ENCODE assay signal across 28 cellular contexts in the genomic region with DNA sequence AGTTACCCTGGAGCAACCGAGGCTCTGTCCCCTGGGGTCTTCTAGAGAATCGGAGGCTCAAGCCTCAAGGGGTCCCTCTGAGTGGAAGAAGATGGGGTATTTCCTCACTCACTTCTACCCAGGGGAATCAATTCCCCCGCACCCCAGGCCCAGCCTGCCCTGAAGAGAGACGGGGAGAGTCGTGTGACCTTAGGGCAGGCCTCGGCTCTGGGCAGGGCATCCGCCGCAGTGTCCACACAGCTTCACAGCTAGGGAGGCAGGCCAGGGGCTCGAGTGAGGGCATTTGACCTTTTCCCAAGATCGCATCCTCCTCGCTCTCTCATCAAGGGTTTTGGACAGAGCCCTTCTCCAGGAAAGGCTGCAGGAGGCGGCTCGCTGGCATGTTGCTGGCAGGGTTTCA.
"Had no signal": no experiment of that assay in that cellular context is flagged by ENCODE, and none has a peak within 500 bp of the region (broad histone marks: within the 10 kb centered on the region; RNA-seq: fewer than 3 reads in every experiment).

No MANE protein-coding gene starts in this region.

- H3K36me3 ChIP-seq: ascending aorta, breast epithelium, cardiac muscle cell, esophagus squamous epithelium, gastroesophageal sphincter had no signal

- H3K4me1 Mint-ChIP-seq: activated CD4-positive, alpha-beta memory T cell treated with anti-CD3 and anti-CD28 coated beads, Interleukin-2, amount 10 ng/mL, durations not matched to agents 7 days and 5 days; activated CD4-positive, alpha-beta T cell treated with anti-CD3 and anti-CD28 coated beads, Interleukin-2, amount 10 ng/mL, durations not matched to agents 7 days and 5 days; activated naive CD4-positive, alpha-beta T cell treated with anti-CD3 and anti-CD28 coated beads, Interleukin-2, amount 10 ng/mL, durations not matched to agents 7 days and 5 days; brain had no signal

- H3K27me3 ChIP-seq: ascending aorta, cardiac muscle cell had no signal

- H3K27ac Mint-ChIP-seq: activated CD4-positive, alpha-beta memory T cell treated with anti-CD3 and anti-CD28 coated beads, Interleukin-2, amount 10 ng/mL, durations not matched to agents 7 days and 5 days; activated CD4-positive, alpha-beta T cell treated with anti-CD3 and anti-CD28 coated beads, Interleukin-2, amount 10 ng/mL, durations not matched to agents 7 days and 5 days; activated naive CD4-positive, alpha-beta T cell treated with anti-CD3 and anti-CD28 coated beads, Interleukin-2, amount 10 ng/mL, durations not matched to agents 7 days and 5 days; activated naive CD4-positive, alpha-beta T cell treated with anti-CD3 and anti-CD28 coated beads, Interleukin-2, amount 50 U/mL, for 72 hours; activated naive CD8-positive, alpha-beta T cell treated with anti-CD3 and anti-CD28 coated beads, Interleukin-2, amount 10 ng/mL, durations not matched to agents 7 days and 5 days; activated T-cell treated with anti-CD3 and anti-CD28 coated beads, Interleukin-2, amount 50 U/mL, for 24 hours; activated T-cell treated with anti-CD3 and anti-CD28 coated beads, Interleukin-2, amount 50 U/mL, for 72 hours; brain; WTC11 had no signal

- H3K27ac ChIP-seq: ascending aorta, breast epithelium, cardiac muscle cell, epithelial cell of prostate, esophagus squamous epithelium, gastroesophageal sphincter had no signal

- H3K27me3 Mint-ChIP-seq: activated CD4-positive, alpha-beta T cell treated with anti-CD3 and anti-CD28 coated beads, Interleukin-2, amount 10 ng/mL, durations not matched to agents 7 days and 5 days had no signal

- H3K4me3 ChIP-seq: ascending aorta, breast epithelium, cardiac muscle cell, esophagus squamous epithelium, gastroesophageal sphincter had no signal

- H3K36me3 Mint-ChIP-seq: activated naive CD4-positive, alpha-beta T cell treated with anti-CD3 and anti-CD28 coated beads, Interleukin-2, amount 10 ng/mL, durations not matched to agents 7 days and 5 days; activated naive CD4-positive, alpha-beta T cell treated with anti-CD3 and anti-CD28 coated beads, Interleukin-2, amount 50 U/mL, for 72 hours; activated naive CD8-positive, alpha-beta T cell treated with anti-CD3 and anti-CD28 coated beads, Interleukin-2, amount 10 ng/mL, durations not matched to agents 7 days and 5 days; brain had no signal

- H3K9me3 Mint-ChIP-seq: activated CD4-positive, alpha-beta memory T cell treated with anti-CD3 and anti-CD28 coated beads, Interleukin-2, amount 10 ng/mL, durations not matched to agents 7 days and 5 days; activated naive CD4-positive, alpha-beta T cell treated with anti-CD3 and anti-CD28 coated beads, Interleukin-2, amount 50 U/mL, for 72 hours; activated naive CD8-positive, alpha-beta T cell treated with anti-CD3 and anti-CD28 coated beads, Interleukin-2, amount 10 ng/mL, durations not matched to agents 7 days and 5 days; activated T-cell treated with anti-CD3 and anti-CD28 coated beads, Interleukin-2, amount 50 U/mL, for 24 hours; activated T-cell treated with anti-CD3 and anti-CD28 coated beads, Interleukin-2, amount 50 U/mL, for 72 hours; central memory CD8-positive, alpha-beta T cell had no signal

- ATAC-seq: activated naive CD4-positive, alpha-beta T cell treated with anti-CD3 and anti-CD28 coated beads, Interleukin-2, amount 50 U/mL, for 72 hours; activated T-cell treated with anti-CD3 and anti-CD28 coated beads, Interleukin-2, amount 50 U/mL, for 72 hours; gastroesophageal sphincter; WTC11 had no signal

- H3K9me3 ChIP-seq: ascending aorta, esophagus squamous epithelium had no signal

- H3K4me3 Mint-ChIP-seq: activated CD4-positive, alpha-beta memory T cell treated with anti-CD3 and anti-CD28 coated beads, Interleukin-2, amount 10 ng/mL, durations not matched to agents 7 days and 5 days; activated CD4-positive, alpha-beta T cell treated with anti-CD3 and anti-CD28 coated beads, Interleukin-2, amount 10 ng/mL, durations not matched to agents 7 days and 5 days; activated naive CD4-positive, alpha-beta T cell treated with anti-CD3 and anti-CD28 coated beads, Interleukin-2, amount 10 ng/mL, durations not matched to agents 7 days and 5 days; activated naive CD8-positive, alpha-beta T cell treated with anti-CD3 and anti-CD28 coated beads, Interleukin-2, amount 10 ng/mL, durations not matched to agents 7 days and 5 days; activated T-cell treated with anti-CD3 and anti-CD28 coated beads, Interleukin-2, amount 50 U/mL, for 24 hours; activated T-cell treated with anti-CD3 and anti-CD28 coated beads, Interleukin-2, amount 50 U/mL, for 72 hours; brain; central memory CD8-positive, alpha-beta T cell; WTC11 had no signal

- DNase-seq: activated CD4-positive, alpha-beta memory T cell treated with anti-CD3 and anti-CD28 coated beads, Interleukin-2, amount 10 ng/mL, durations not matched to agents 7 days and 5 days; activated CD4-positive, alpha-beta T cell treated with anti-CD3 and anti-CD28 coated beads for 1 hour; activated CD4-positive, alpha-beta T cell treated with anti-CD3 and anti-CD28 coated beads for 4 hours; activated CD4-positive, alpha-beta T cell treated with anti-CD3 and anti-CD28 coated beads, Interleukin-2, amount 10 ng/mL, durations not matched to agents 7 days and 5 days; activated CD4-positive, alpha-beta T cell treated with anti-CD3 and anti-CD28 coated beads, Interleukin-2, amount 50 U/mL, for 4 hours; activated CD8-positive, alpha-beta memory T cell treated with anti-CD3 and anti-CD28 coated beads, Interleukin-2, amount 50 U/mL, for 48 hours; activated gamma-delta T cell; activated naive CD4-positive, alpha-beta T cell; activated naive CD4-positive, alpha-beta T cell treated with anti-CD3 and anti-CD28 coated beads, Interleukin-2, amount 10 ng/mL, durations not matched to agents 7 days and 5 days; activated naive CD8-positive, alpha-beta T cell treated with anti-CD3 and anti-CD28 coated beads, Interleukin-2, amount 10 ng/mL, durations not matched to agents 7 days and 5 days; activated T-cell treated with anti-CD3 and anti-CD28 coated beads for 4 hours; activated T-cell treated with anti-CD3 and anti-CD28 coated beads, Interleukin-2, amount 50 U/mL, for 24 hours; activated T-cell treated with anti-CD3 and anti-CD28 coated beads, Interleukin-2, amount 50 U/mL, for 72 hours; cortex of kidney; dermis blood vessel endothelial cell; effector CD4-positive, alpha-beta T cell; esophagus squamous epithelium; foreskin melanocyte; T-helper 2 cell had no signal

- H3K4me1 ChIP-seq: ascending aorta, breast epithelium, gastroesophageal sphincter had no signal
